1 cellular context compared by ENCODE assay signal in genomic region chr3:159848348-159849118, GRCh38.
TF ChIP-seq lines count a peak whose summit lies in the region.

No MANE protein-coding gene starts in this region.

TF ChIP-seq in IMR-90, 13 proteins besides CTCF, POLR2A, EP300 and RAD21:
- TF ChIP-seq NFE2L2 (IDR thresholded peaks at IDR 0.05; ENCODE audit: low read depth, low read length) (no peak), CHD1 (IDR thresholded peaks at IDR 0.05; ENCODE audit: low read depth, low read length) (no peak), BHLHE40 (IDR thresholded peaks at IDR 0.05; ENCODE audit: low read depth, low read length) (no peak)
